8 cellular contexts compared by ENCODE assay signal in the genomic region with DNA sequence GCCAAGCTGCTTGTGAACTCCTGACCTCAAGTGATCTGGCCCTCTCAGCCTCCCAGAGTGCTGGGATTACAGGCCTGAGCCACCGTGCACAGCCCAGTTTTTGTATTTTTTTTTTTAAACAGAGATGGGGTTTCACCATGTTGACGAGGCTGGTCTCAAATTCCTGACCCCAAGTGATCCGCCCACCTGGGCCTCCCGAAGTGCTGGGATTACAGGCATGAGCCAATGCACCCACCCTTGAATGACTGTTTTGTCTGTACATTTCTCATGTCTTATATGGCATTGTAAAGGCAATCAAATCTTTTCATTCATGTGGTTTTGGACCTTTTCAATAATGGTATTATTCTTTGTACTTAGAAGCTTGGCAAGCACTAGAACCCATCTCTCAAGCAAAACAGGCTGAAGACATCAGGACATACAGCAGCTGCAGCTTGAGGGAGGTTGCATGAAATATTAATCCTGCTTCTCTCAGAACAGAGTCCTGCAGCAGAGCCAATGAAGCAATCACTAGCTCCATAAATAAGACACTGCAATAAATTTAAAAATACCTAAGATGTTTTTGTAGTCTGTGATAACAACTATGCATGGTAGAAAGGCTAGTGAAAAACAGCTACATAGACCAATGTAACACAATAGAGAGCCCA.
"Had no signal": no experiment of that assay in that cellular context is flagged by ENCODE, and none has a peak within 500 bp of the region (broad histone marks: within the 10 kb centered on the region; RNA-seq: fewer than 3 reads in every experiment).

No MANE protein-coding gene starts in this region.

- H3K4me1 Mint-ChIP-seq: GM23338, H9 had no signal

- H3K4me3 Mint-ChIP-seq: GM23338, H9 had no signal

- ATAC-seq: GM23338, K562 had no signal

- H3K27ac Mint-ChIP-seq: GM23338, H9 had no signal

- DNase-seq: H9, HCEC 1CT, IMR-90 had no signal

- FAIRE-seq: H1, H54, HTR-8/SVneo, K562 had no signal

- H3K4me3 ChIP-seq: GM23338, K562 had no signal
